In the genomic region with DNA sequence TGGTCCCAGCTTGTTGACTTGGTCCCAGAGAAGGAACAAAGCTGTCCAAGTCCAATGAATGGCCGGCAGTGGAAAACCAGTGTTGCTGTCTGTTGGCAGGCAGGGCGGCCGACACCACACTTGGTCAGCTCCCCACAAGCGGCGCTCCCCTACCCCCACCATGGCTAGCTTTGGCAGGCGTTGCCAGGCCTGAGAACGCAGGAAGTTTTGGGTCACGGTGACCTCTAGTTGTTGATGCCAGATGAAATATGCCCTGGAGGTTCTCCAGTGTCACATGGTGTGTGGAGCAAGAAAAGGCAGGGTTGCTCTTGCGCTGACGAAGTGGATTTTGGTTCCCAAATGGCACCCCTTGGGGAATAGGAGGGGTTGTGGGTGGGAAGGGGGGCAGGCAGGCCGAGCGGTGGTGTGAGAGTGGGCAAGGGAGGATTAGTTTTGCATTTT, we compare ENCODE assay signal across 1 cellular context.
TF ChIP-seq lines count a peak whose summit lies in the region.

No MANE protein-coding gene starts in this region.

TF ChIP-seq in HepG2, 621 proteins besides CTCF, POLR2A, EP300 and RAD21 (continued from another document):
- TF ChIP-seq, protein P1, sequence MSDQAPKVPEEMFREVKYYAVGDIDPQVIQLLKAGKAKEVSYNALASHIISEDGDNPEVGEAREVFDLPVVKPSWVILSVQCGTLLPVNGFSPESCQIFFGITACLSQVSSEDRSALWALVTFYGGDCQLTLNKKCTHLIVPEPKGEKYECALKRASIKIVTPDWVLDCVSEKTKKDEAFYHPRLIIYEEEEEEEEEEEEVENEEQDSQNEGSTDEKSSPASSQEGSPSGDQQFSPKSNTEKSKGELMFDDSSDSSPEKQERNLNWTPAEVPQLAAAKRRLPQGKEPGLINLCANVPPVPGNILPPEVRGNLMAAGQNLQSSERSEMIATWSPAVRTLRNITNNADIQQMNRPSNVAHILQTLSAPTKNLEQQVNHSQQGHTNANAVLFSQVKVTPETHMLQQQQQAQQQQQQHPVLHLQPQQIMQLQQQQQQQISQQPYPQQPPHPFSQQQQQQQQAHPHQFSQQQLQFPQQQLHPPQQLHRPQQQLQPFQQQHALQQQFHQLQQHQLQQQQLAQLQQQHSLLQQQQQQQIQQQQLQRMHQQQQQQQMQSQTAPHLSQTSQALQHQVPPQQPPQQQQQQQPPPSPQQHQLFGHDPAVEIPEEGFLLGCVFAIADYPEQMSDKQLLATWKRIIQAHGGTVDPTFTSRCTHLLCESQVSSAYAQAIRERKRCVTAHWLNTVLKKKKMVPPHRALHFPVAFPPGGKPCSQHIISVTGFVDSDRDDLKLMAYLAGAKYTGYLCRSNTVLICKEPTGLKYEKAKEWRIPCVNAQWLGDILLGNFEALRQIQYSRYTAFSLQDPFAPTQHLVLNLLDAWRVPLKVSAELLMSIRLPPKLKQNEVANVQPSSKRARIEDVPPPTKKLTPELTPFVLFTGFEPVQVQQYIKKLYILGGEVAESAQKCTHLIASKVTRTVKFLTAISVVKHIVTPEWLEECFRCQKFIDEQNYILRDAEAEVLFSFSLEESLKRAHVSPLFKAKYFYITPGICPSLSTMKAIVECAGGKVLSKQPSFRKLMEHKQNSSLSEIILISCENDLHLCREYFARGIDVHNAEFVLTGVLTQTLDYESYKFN (CRISPR knock-in tag; conservative IDR thresholded peaks at IDR 0.05) = no peak
- no peak for TF ChIP-seq ZNF468 (CRISPR knock-in tag; IDR thresholded peaks at IDR 0.05)
- TF ChIP-seq, protein P2, sequence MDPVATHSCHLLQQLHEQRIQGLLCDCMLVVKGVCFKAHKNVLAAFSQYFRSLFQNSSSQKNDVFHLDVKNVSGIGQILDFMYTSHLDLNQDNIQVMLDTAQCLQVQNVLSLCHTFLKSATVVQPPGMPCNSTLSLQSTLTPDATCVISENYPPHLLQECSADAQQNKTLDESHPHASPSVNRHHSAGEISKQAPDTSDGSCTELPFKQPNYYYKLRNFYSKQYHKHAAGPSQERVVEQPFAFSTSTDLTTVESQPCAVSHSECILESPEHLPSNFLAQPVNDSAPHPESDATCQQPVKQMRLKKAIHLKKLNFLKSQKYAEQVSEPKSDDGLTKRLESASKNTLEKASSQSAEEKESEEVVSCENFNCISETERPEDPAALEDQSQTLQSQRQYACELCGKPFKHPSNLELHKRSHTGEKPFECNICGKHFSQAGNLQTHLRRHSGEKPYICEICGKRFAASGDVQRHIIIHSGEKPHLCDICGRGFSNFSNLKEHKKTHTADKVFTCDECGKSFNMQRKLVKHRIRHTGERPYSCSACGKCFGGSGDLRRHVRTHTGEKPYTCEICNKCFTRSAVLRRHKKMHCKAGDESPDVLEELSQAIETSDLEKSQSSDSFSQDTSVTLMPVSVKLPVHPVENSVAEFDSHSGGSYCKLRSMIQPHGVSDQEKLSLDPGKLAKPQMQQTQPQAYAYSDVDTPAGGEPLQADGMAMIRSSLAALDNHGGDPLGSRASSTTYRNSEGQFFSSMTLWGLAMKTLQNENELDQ (CRISPR knock-in tag; IDR thresholded peaks at IDR 0.05; ENCODE audit: borderline replicate concordance) = no peak
- TF ChIP-seq, protein P3, sequence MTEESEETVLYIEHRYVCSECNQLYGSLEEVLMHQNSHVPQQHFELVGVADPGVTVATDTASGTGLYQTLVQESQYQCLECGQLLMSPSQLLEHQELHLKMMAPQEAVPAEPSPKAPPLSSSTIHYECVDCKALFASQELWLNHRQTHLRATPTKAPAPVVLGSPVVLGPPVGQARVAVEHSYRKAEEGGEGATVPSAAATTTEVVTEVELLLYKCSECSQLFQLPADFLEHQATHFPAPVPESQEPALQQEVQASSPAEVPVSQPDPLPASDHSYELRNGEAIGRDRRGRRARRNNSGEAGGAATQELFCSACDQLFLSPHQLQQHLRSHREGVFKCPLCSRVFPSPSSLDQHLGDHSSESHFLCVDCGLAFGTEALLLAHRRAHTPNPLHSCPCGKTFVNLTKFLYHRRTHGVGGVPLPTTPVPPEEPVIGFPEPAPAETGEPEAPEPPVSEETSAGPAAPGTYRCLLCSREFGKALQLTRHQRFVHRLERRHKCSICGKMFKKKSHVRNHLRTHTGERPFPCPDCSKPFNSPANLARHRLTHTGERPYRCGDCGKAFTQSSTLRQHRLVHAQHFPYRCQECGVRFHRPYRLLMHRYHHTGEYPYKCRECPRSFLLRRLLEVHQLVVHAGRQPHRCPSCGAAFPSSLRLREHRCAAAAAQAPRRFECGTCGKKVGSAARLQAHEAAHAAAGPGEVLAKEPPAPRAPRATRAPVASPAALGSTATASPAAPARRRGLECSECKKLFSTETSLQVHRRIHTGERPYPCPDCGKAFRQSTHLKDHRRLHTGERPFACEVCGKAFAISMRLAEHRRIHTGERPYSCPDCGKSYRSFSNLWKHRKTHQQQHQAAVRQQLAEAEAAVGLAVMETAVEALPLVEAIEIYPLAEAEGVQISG (CRISPR knock-in tag; IDR thresholded peaks at IDR 0.05) = no peak
- no peak for TF ChIP-seq ZSCAN21 (CRISPR knock-in tag; IDR thresholded peaks at IDR 0.05; ENCODE audit: borderline replicate concordance)
- no peak for TF ChIP-seq ZNF160 (CRISPR knock-in tag; IDR thresholded peaks at IDR 0.05)
- TF ChIP-seq ARNTL (CRISPR knock-in tag; IDR thresholded peaks at IDR 0.05) = no peak
- TF ChIP-seq ZIK1 (CRISPR knock-in tag; IDR thresholded peaks at IDR 0.05; ENCODE audit: borderline replicate concordance, low read depth) = no peak
- TF ChIP-seq ZNF652 (CRISPR knock-in tag; IDR thresholded peaks at IDR 0.05; ENCODE audit: borderline replicate concordance, low read depth) = no peak
- no peak for TF ChIP-seq ZNF766 (CRISPR knock-in tag; IDR thresholded peaks at IDR 0.05; ENCODE audit: borderline replicate concordance)
TF ChIP-seq in HepG2: peak in this region for 0.
